Comparison of ENCODE assay signal across 2 cellular contexts in the genomic region with DNA sequence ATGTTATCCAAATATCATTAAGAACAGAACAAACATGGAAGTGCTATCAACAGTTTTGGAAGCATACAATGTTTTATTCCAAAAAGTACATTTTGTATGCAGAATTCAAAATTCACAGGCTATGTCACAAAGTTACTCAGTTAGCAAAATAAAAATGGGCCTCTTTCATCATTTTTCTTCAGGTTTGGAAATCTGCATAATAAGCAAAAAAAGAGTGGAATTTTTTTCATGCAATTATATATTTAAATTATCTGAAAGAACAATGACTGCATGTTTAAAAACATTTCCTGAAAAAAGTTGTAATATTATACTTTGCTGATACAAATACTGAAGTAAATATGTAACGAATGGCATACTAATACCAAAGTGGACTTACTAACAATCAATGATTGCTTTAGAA.
TF ChIP-seq lines count a peak whose summit lies in the region.

No MANE protein-coding gene starts in this region.

TF ChIP-seq in HepG2, 621 proteins besides CTCF, POLR2A, EP300 and RAD21 (continued from another document):
- TF ChIP-seq MAFK (conservative IDR thresholded peaks at IDR 0.05 in 1 of 2, IDR thresholded peaks at IDR 0.05 in 1 of 2; ENCODE audit: low read length in 2 of 2) (peak; percentile 68 to 90), TCF12 (IDR thresholded peaks at IDR 0.05) (no peak), TCF12 (CRISPR knock-in tag; IDR thresholded peaks at IDR 0.05) (no peak), ZNF121 (CRISPR knock-in tag; IDR thresholded peaks at IDR 0.05) (no peak), ZNF501 (CRISPR knock-in tag; IDR thresholded peaks at IDR 0.05) (no peak), MAFF (IDR thresholded peaks at IDR 0.05; ENCODE audit: low read depth, low read length) (peak; percentile 81), ZNF598 (CRISPR knock-in tag; IDR thresholded peaks at IDR 0.05; ENCODE audit: borderline replicate concordance) (no peak), CCAR2 (optimal IDR thresholded peaks at IDR 0.05; ENCODE audit: low read depth, low read length) (no peak), CHCHD3 (CRISPR knock-in tag; IDR thresholded peaks at IDR 0.05) (no peak), NR2F2 (IDR thresholded peaks at IDR 0.05; ENCODE audit: borderline replicate concordance, low read depth) (no peak)
- TF ChIP-seq, protein P1, sequence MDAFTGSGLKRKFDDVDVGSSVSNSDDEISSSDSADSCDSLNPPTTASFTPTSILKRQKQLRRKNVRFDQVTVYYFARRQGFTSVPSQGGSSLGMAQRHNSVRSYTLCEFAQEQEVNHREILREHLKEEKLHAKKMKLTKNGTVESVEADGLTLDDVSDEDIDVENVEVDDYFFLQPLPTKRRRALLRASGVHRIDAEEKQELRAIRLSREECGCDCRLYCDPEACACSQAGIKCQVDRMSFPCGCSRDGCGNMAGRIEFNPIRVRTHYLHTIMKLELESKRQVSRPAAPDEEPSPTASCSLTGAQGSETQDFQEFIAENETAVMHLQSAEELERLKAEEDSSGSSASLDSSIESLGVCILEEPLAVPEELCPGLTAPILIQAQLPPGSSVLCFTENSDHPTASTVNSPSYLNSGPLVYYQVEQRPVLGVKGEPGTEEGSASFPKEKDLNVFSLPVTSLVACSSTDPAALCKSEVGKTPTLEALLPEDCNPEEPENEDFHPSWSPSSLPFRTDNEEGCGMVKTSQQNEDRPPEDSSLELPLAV (CRISPR knock-in tag; conservative IDR thresholded peaks at IDR 0.05; ENCODE audit: low read depth) = no peak
- TF ChIP-seq, protein P2, sequence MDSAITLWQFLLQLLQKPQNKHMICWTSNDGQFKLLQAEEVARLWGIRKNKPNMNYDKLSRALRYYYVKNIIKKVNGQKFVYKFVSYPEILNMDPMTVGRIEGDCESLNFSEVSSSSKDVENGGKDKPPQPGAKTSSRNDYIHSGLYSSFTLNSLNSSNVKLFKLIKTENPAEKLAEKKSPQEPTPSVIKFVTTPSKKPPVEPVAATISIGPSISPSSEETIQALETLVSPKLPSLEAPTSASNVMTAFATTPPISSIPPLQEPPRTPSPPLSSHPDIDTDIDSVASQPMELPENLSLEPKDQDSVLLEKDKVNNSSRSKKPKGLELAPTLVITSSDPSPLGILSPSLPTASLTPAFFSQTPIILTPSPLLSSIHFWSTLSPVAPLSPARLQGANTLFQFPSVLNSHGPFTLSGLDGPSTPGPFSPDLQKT (CRISPR knock-in tag; IDR thresholded peaks at IDR 0.05; ENCODE audit: borderline replicate concordance) = no peak
- TF ChIP-seq, protein P3, sequence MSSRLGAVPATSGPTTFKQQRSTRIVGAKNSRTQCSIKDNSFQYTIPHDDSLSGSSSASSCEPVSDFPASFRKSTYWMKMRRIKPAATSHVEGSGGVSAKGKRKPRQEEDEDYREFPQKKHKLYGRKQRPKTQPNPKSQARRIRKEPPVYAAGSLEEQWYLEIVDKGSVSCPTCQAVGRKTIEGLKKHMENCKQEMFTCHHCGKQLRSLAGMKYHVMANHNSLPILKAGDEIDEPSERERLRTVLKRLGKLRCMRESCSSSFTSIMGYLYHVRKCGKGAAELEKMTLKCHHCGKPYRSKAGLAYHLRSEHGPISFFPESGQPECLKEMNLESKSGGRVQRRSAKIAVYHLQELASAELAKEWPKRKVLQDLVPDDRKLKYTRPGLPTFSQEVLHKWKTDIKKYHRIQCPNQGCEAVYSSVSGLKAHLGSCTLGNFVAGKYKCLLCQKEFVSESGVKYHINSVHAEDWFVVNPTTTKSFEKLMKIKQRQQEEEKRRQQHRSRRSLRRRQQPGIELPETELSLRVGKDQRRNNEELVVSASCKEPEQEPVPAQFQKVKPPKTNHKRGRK (CRISPR knock-in tag; IDR thresholded peaks at IDR 0.05) = no peak

TF ChIP-seq in K562, 482 proteins besides CTCF, POLR2A, EP300 and RAD21 (continued from another document):
- TF ChIP-seq CSDE1 (IDR thresholded peaks at IDR 0.05) (no peak), ZFP36 (IDR thresholded peaks at IDR 0.05; ENCODE audit: low read depth, low read length, partially characterized antibody) (no peak), SETDB1 (IDR thresholded peaks at IDR 0.05; ENCODE audit: low read length) (no peak), MAFF (IDR thresholded peaks at IDR 0.05; ENCODE audit: low read length) (peak; percentile 36; the same call in 1 of the 2 replicates), LARP7 (IDR thresholded peaks at IDR 0.05) (no peak), TAF1 (IDR thresholded peaks at IDR 0.05; ENCODE audit: control insufficient read depth, extremely low read depth, insufficient read depth, low read length, severe bottlenecking) (no peak), ZBTB1 (CRISPR knock-in tag; IDR thresholded peaks at IDR 0.05; ENCODE audit: borderline replicate concordance, low read depth) (no peak), C11orf30 (IDR thresholded peaks at IDR 0.05; ENCODE audit: low read depth) (peak; percentile 22; the same call in 1 of the 2 replicates), MECOM (CRISPR knock-in tag; IDR thresholded peaks at IDR 0.05) (no peak), ZFP1 (CRISPR knock-in tag; IDR thresholded peaks at IDR 0.05) (no peak), SREBF1 (IDR thresholded peaks at IDR 0.05; ENCODE audit: borderline replicate concordance, low read depth, low read length) (no peak), ZNF408 (CRISPR knock-in tag; IDR thresholded peaks at IDR 0.05; ENCODE audit: low read depth) (no peak), ZNF316 (IDR thresholded peaks at IDR 0.05) (peak; percentile 70), MXI1 (IDR thresholded peaks at IDR 0.05; ENCODE audit: low read depth, low read length) (no peak), SAP30 (IDR thresholded peaks at IDR 0.05; ENCODE audit: borderline replicate concordance, insufficient read depth, low read depth, low read length, poor library complexity, severe bottlenecking) (no peak)
- TF ChIP-seq, protein P4, sequence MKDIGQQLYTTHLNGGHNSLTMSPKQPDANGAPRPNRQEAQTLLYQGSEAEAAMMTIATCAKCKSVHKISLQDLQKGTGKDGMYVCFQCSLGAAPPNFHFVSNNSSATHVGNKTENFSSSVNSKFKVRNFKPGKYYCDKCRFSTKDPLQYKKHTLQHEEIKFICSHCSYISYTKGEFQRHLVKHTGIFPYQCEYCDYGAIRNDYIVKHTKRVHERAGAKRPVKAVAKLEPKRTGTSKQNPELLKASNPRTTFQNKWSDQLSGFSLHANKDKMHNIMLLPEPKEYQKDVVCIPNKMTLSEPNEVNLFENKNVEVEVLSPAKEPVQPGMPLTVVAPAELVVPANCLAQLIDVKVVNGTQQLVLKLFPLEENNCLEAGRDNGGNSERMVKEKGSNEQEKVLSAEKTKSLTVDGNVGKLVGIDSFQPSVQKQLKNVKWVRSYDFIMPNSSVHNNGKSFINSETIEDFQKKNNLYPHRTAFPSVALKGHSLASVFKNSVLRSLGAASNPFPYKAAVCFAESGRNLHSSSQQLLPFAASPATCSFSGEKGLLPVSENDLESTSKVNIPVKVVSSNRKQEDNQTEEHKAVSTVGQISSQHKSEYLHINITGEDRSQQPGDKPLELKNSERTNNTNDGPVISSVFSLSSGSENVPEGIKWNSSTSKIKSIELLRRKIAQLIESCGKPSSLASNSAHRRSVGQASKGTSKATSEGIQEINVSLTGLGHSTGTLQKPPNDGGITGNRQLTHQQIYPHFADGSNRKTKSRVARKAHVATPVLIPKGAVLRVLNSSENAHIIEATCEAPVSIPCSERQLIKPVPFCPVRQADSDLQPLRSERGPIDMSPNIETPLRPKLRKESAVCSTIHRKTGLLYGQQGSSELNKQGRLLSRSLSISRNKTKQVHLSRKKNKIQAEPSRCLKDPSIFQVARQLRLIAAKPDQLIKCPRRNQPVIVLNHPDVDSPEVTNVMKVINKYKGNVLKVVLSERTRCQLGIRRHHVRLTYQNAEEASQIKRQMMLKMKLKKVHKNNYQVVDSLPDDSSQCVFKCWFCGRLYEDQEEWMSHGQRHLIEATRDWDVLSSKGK (CRISPR knock-in tag; IDR thresholded peaks at IDR 0.05) = no peak
- TF ChIP-seq, protein P5, sequence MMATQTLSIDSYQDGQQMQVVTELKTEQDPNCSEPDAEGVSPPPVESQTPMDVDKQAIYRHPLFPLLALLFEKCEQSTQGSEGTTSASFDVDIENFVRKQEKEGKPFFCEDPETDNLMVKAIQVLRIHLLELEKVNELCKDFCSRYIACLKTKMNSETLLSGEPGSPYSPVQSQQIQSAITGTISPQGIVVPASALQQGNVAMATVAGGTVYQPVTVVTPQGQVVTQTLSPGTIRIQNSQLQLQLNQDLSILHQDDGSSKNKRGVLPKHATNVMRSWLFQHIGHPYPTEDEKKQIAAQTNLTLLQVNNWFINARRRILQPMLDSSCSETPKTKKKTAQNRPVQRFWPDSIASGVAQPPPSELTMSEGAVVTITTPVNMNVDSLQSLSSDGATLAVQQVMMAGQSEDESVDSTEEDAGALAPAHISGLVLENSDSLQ (IDR thresholded peaks at IDR 0.05) = no peak
